In genomic region chrX:154371771-154372300, GRCh38 we compare ENCODE assay signal across 1 cellular context.
TF ChIP-seq lines count a peak whose summit lies in the region.

No MANE protein-coding gene starts in this region.

TF ChIP-seq in HCT116, 20 proteins besides CTCF, POLR2A, EP300 and RAD21:
- no peak for TF ChIP-seq CBX3 (IDR thresholded peaks at IDR 0.05; ENCODE audit: low read depth)
- TF ChIP-seq TCF7L2 (IDR thresholded peaks at IDR 0.05; ENCODE audit: borderline replicate concordance, extremely low read depth, insufficient read depth, insufficient read length), result no peak
- TF ChIP-seq, protein P1, sequence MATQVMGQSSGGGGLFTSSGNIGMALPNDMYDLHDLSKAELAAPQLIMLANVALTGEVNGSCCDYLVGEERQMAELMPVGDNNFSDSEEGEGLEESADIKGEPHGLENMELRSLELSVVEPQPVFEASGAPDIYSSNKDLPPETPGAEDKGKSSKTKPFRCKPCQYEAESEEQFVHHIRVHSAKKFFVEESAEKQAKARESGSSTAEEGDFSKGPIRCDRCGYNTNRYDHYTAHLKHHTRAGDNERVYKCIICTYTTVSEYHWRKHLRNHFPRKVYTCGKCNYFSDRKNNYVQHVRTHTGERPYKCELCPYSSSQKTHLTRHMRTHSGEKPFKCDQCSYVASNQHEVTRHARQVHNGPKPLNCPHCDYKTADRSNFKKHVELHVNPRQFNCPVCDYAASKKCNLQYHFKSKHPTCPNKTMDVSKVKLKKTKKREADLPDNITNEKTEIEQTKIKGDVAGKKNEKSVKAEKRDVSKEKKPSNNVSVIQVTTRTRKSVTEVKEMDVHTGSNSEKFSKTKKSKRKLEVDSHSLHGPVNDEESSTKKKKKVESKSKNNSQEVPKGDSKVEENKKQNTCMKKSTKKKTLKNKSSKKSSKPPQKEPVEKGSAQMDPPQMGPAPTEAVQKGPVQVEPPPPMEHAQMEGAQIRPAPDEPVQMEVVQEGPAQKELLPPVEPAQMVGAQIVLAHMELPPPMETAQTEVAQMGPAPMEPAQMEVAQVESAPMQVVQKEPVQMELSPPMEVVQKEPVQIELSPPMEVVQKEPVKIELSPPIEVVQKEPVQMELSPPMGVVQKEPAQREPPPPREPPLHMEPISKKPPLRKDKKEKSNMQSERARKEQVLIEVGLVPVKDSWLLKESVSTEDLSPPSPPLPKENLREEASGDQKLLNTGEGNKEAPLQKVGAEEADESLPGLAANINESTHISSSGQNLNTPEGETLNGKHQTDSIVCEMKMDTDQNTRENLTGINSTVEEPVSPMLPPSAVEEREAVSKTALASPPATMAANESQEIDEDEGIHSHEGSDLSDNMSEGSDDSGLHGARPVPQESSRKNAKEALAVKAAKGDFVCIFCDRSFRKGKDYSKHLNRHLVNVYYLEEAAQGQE (IDR thresholded peaks at IDR 0.05; ENCODE audit: low read depth), result no peak
- no peak for TF ChIP-seq YY1 (IDR thresholded peaks at IDR 0.05; ENCODE audit: extremely low read depth, insufficient replicate concordance, low read depth, low read length)
- no peak for TF ChIP-seq SIN3A (IDR thresholded peaks at IDR 0.05; ENCODE audit: low read depth)
- TF ChIP-seq FOSL1 (IDR thresholded peaks at IDR 0.05; ENCODE audit: low read depth), result no peak
- no peak; the same call in 1 of the 2 replicates for TF ChIP-seq ZFX (IDR thresholded peaks at IDR 0.05)
- no peak for TF ChIP-seq ZNF274 (IDR thresholded peaks at IDR 0.05; ENCODE audit: low read depth, low read length)
- no peak for TF ChIP-seq EGR1 (IDR thresholded peaks at IDR 0.05; ENCODE audit: low read depth)
- no peak for TF ChIP-seq ATF3 (IDR thresholded peaks at IDR 0.05)
- no peak for TF ChIP-seq POLR2AphosphoS5 (IDR thresholded peaks at IDR 0.05; ENCODE audit: low read depth, low read length)
- TF ChIP-seq SP1 (IDR thresholded peaks at IDR 0.05; ENCODE audit: low read depth), result no peak
- no peak for TF ChIP-seq CEBPB (IDR thresholded peaks at IDR 0.05; ENCODE audit: low read depth)
- TF ChIP-seq JUND (IDR thresholded peaks at IDR 0.05), result no peak
- no peak for TF ChIP-seq ELF1 (IDR thresholded peaks at IDR 0.05; ENCODE audit: borderline replicate concordance, low read depth)
- TF ChIP-seq EZH2phosphoT487 (IDR thresholded peaks at IDR 0.05; ENCODE audit: borderline replicate concordance), result no peak
- TF ChIP-seq SRF (IDR thresholded peaks at IDR 0.05; ENCODE audit: low read depth), result no peak
- TF ChIP-seq EZH2 (IDR thresholded peaks at IDR 0.05), result no peak
- TF ChIP-seq ZBTB33 (IDR thresholded peaks at IDR 0.05; ENCODE audit: extremely low read depth, insufficient replicate concordance, low read length), result no peak
- TF ChIP-seq, protein P2, sequence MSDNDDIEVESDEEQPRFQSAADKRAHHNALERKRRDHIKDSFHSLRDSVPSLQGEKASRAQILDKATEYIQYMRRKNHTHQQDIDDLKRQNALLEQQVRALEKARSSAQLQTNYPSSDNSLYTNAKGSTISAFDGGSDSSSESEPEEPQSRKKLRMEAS (IDR thresholded peaks at IDR 0.05), result no peak
TF ChIP-seq in HCT116: peak in this region for 0.
